Comparison of ENCODE assay signal across 1 cellular context in the genomic region with DNA sequence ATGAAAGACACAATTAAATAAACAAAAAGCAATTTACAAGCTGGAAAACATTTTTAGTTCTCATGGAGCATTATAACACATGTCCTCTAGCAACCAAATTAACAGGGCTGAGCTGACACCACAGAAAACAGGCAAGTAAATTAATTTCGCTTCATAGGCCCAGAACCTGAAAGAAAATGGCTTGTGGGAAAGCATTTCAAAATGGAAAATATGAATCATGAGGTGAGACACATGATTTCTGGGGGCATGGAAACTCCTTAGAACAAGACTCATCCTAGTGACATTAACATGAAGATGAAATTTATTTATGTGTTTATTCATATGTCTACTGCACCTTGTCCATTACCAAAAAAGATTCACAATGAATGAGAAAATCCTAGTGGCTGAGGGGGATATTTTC.
TF ChIP-seq lines count a peak whose summit lies in the region.

No MANE protein-coding gene starts in this region.

TF ChIP-seq in GM23338, 12 proteins besides CTCF, POLR2A, EP300 and RAD21:
- TF ChIP-seq, protein P1, sequence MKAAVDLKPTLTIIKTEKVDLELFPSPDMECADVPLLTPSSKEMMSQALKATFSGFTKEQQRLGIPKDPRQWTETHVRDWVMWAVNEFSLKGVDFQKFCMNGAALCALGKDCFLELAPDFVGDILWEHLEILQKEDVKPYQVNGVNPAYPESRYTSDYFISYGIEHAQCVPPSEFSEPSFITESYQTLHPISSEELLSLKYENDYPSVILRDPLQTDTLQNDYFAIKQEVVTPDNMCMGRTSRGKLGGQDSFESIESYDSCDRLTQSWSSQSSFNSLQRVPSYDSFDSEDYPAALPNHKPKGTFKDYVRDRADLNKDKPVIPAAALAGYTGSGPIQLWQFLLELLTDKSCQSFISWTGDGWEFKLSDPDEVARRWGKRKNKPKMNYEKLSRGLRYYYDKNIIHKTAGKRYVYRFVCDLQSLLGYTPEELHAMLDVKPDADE (IDR thresholded peaks at IDR 0.05), result no peak
- TF ChIP-seq JUNB (IDR thresholded peaks at IDR 0.05; ENCODE audit: unreplicated experiment) (no peak), EZH2phosphoT487 (IDR thresholded peaks at IDR 0.05; ENCODE audit: unreplicated experiment) (no peak), STAT1 (IDR thresholded peaks at IDR 0.05; ENCODE audit: unreplicated experiment) (no peak), ZNF331 (CRISPR knock-in tag; IDR thresholded peaks at IDR 0.05; ENCODE audit: low read depth) (no peak), NANOG (IDR thresholded peaks at IDR 0.05; ENCODE audit: borderline replicate concordance) (no peak), EZH2 (IDR thresholded peaks at IDR 0.05; ENCODE audit: low read depth, unreplicated experiment) (no peak), POLR2AphosphoS5 (IDR thresholded peaks at IDR 0.05; ENCODE audit: low read depth) (no peak), ZNF114 (CRISPR knock-in tag; IDR thresholded peaks at IDR 0.05) (no peak), CREB1 (CRISPR knock-in tag; IDR thresholded peaks at IDR 0.05; ENCODE audit: low read depth) (no peak)
- TF ChIP-seq, protein P2, sequence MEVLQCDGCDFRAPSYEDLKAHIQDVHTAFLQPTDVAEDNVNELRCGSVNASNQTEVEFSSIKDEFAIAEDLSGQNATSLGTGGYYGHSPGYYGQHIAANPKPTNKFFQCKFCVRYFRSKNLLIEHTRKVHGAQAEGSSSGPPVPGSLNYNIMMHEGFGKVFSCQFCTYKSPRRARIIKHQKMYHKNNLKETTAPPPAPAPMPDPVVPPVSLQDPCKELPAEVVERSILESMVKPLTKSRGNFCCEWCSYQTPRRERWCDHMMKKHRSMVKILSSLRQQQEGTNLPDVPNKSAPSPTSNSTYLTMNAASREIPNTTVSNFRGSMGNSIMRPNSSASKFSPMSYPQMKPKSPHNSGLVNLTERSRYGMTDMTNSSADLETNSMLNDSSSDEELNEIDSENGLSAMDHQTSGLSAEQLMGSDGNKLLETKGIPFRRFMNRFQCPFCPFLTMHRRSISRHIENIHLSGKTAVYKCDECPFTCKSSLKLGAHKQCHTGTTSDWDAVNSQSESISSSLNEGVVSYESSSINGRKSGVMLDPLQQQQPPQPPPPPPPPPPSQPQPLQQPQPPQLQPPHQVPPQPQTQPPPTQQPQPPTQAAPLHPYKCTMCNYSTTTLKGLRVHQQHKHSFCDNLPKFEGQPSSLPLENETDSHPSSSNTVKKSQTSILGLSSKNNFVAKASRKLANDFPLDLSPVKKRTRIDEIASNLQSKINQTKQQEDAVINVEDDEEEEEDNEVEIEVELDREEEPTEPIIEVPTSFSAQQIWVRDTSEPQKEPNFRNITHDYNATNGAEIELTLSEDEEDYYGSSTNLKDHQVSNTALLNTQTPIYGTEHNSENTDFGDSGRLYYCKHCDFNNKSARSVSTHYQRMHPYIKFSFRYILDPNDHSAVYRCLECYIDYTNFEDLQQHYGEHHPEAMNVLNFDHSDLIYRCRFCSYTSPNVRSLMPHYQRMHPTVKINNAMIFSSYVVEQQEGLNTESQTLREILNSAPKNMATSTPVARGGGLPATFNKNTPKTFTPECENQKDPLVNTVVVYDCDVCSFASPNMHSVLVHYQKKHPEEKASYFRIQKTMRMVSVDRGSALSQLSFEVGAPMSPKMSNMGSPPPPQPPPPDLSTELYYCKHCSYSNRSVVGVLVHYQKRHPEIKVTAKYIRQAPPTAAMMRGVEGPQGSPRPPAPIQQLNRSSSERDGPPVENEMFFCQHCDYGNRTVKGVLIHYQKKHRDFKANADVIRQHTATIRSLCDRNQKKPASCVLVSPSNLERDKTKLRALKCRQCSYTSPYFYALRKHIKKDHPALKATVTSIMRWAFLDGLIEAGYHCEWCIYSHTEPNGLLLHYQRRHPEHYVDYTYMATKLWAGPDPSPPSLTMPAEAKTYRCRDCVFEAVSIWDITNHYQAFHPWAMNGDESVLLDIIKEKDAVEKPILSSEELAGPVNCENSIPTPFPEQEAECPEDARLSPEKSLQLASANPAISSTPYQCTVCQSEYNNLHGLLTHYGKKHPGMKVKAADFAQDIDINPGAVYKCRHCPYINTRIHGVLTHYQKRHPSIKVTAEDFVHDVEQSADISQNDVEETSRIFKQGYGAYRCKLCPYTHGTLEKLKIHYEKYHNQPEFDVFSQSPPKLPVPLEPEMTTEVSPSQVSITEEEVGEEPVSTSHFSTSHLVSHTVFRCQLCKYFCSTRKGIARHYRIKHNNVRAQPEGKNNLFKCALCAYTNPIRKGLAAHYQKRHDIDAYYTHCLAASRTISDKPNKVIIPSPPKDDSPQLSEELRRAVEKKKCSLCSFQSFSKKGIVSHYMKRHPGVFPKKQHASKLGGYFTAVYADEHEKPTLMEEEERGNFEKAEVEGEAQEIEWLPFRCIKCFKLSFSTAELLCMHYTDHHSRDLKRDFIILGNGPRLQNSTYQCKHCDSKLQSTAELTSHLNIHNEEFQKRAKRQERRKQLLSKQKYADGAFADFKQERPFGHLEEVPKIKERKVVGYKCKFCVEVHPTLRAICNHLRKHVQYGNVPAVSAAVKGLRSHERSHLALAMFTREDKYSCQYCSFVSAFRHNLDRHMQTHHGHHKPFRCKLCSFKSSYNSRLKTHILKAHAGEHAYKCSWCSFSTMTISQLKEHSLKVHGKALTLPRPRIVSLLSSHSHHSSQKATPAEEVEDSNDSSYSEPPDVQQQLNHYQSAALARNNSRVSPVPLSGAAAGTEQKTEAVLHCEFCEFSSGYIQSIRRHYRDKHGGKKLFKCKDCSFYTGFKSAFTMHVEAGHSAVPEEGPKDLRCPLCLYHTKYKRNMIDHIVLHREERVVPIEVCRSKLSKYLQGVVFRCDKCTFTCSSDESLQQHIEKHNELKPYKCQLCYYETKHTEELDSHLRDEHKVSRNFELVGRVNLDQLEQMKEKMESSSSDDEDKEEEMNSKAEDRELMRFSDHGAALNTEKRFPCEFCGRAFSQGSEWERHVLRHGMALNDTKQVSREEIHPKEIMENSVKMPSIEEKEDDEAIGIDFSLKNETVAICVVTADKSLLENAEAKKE (CRISPR knock-in tag; IDR thresholded peaks at IDR 0.05), result no peak
- TF ChIP-seq, protein P3, sequence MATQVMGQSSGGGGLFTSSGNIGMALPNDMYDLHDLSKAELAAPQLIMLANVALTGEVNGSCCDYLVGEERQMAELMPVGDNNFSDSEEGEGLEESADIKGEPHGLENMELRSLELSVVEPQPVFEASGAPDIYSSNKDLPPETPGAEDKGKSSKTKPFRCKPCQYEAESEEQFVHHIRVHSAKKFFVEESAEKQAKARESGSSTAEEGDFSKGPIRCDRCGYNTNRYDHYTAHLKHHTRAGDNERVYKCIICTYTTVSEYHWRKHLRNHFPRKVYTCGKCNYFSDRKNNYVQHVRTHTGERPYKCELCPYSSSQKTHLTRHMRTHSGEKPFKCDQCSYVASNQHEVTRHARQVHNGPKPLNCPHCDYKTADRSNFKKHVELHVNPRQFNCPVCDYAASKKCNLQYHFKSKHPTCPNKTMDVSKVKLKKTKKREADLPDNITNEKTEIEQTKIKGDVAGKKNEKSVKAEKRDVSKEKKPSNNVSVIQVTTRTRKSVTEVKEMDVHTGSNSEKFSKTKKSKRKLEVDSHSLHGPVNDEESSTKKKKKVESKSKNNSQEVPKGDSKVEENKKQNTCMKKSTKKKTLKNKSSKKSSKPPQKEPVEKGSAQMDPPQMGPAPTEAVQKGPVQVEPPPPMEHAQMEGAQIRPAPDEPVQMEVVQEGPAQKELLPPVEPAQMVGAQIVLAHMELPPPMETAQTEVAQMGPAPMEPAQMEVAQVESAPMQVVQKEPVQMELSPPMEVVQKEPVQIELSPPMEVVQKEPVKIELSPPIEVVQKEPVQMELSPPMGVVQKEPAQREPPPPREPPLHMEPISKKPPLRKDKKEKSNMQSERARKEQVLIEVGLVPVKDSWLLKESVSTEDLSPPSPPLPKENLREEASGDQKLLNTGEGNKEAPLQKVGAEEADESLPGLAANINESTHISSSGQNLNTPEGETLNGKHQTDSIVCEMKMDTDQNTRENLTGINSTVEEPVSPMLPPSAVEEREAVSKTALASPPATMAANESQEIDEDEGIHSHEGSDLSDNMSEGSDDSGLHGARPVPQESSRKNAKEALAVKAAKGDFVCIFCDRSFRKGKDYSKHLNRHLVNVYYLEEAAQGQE (IDR thresholded peaks at IDR 0.05; ENCODE audit: unreplicated experiment), result no peak
